Comparison of ENCODE assay signal across 8 cellular contexts in genomic region chr5:16465544-16466432, GRCh38. TPM values are rescaled to one million over a fixed set of nuclear protein-coding genes. Genes with fewer than 3 reads are reported as not detected.
DNase-seq lines count a peak whose midpoint lies in the region; ATAC-seq, FAIRE-seq and TF ChIP-seq lines count a peak whose summit lies in the region.

Gene ZNF622 (minus strand): TSS chr5:16465800. CDS start chr5:16465665, 135 bp downstream.

- peak within 1 kb of the TSS; percentile 97 for H3K27ac Mint-ChIP-seq in activated naive CD8-positive, alpha-beta T cell treated with anti-CD3 and anti-CD28 coated beads, Interleukin-2, amount 50 U/mL, for 24 hours

- H3K36me3 ChIP-seq in parathyroid adenoma (ENCODE audit: control insufficient read depth, insufficient read depth, low read length) (no peaks in the 10 kb centered on the region), tibial artery (peaks cover 26 to 27% (median 26%) of the 10 kb centered on the region in 3 donors)

- FAIRE-seq in GM12892 (lab: Jason Lieb, UNC), result peak; percentile 93

- TF ChIP-seq POLR2A in GM12892 (IDR thresholded peaks at IDR 0.05; ENCODE audit: low read depth, low read length), result peak; percentile 100

- H3K4me1 ChIP-seq in parathyroid adenoma (peaks cover 11% of the 10 kb centered on the region), tibial artery (peaks cover 0 to 59% (median 44%) of the 10 kb centered on the region in 4 donors)

- H3K9me3 ChIP-seq in parathyroid adenoma (ENCODE audit: control insufficient read depth, low read length) (no peaks in the 10 kb centered on the region), tibial artery (no peaks in the 10 kb centered on the region)

- ATAC-seq in HG02840 (IDR thresholded peaks at IDR 0.05; ENCODE audit: low FRiP score, unreplicated experiment) (peak; percentile 78), Right ventricle myocardium superior (ENCODE audit: poor library complexity) (peak; percentile 91)
- ATAC-seq in activated naive CD8-positive, alpha-beta T cell treated with anti-CD3 and anti-CD28 coated beads, Interleukin-2, amount 50 U/mL, for 24 hours, result peak; percentile 83

- H3K27ac ChIP-seq in parathyroid adenoma (peak within 1 kb of the TSS; percentile 84), tibial artery (peak within 1 kb of the TSS; percentile 74 to 80)

- TF ChIP-seq CTCF in parathyroid adenoma (IDR thresholded peaks at IDR 0.05), result no peak
- TF ChIP-seq CTCF in tibial artery (IDR thresholded peaks at IDR 0.05), result no peak

- H3K27me3 Mint-ChIP-seq in activated naive CD8-positive, alpha-beta T cell treated with anti-CD3 and anti-CD28 coated beads, Interleukin-2, amount 50 U/mL, for 24 hours, result no peaks in the 10 kb centered on the region

- H3K79me2 ChIP-seq in parathyroid adenoma, result peaks cover 42% of the 10 kb centered on the region

- intact Hi-C loops in Right ventricle myocardium superior (cut with DNase I), result no loop called here
- intact Hi-C loops in tibial artery (cut with DNase I; ENCODE audit: low total_unique reads), result loop anchor here (10.0 kb wide), 1 partner anchor 729 kb away; no protein-coding TSS in a partner anchor

- H3K4me2 ChIP-seq in parathyroid adenoma (ENCODE audit: low read length), result peak within 1 kb of the TSS; percentile 74

- H3K27me3 ChIP-seq in parathyroid adenoma (ENCODE audit: control insufficient read depth, insufficient read depth, low read length) (no peaks in the 10 kb centered on the region), tibial artery (no peaks in the 10 kb centered on the region)

- peak within 1 kb of the TSS; percentile 97 for H2AFZ ChIP-seq in parathyroid adenoma

- DNase-seq in GM12892 (ENCODE audit: insufficient read length) (peak; percentile 56), NCI-H1436 (lab: John Stamatoyannopoulos, UW) (peak; percentile 66), SW480 (ENCODE audit: low spot score) (peak; percentile 94), Right ventricle myocardium superior (peak; percentile 95), tibial artery (peak; percentile 93)
- peak; percentile 89 for DNase-seq in activated naive CD8-positive, alpha-beta T cell treated with anti-CD3 and anti-CD28 coated beads, Interleukin-2, amount 50 U/mL, for 24 hours

- H3K9me3 Mint-ChIP-seq in activated naive CD8-positive, alpha-beta T cell treated with anti-CD3 and anti-CD28 coated beads, Interleukin-2, amount 50 U/mL, for 24 hours, result no peaks in the 10 kb centered on the region

- H3K36me3 Mint-ChIP-seq in activated naive CD8-positive, alpha-beta T cell treated with anti-CD3 and anti-CD28 coated beads, Interleukin-2, amount 50 U/mL, for 24 hours (ENCODE audit: low read depth), result peaks cover 54% of the 10 kb centered on the region

- peak within 1 kb of the TSS; percentile 98 for H3K4me3 Mint-ChIP-seq in activated naive CD8-positive, alpha-beta T cell treated with anti-CD3 and anti-CD28 coated beads, Interleukin-2, amount 50 U/mL, for 24 hours

- peak within 1 kb of the TSS; percentile 94 for H3K9ac ChIP-seq in parathyroid adenoma

- peaks cover 83% of the 10 kb centered on the region for H3K4me1 Mint-ChIP-seq in activated naive CD8-positive, alpha-beta T cell treated with anti-CD3 and anti-CD28 coated beads, Interleukin-2, amount 50 U/mL, for 24 hours

- H3K4me3 ChIP-seq in parathyroid adenoma (ENCODE audit: low read depth, low read length) (peak within 1 kb of the TSS; percentile 97), tibial artery (peak within 1 kb of the TSS; percentile 80 to 93)

RNA-seq across cellular contexts. Expression of gene ZNF622, which starts in this region (rescaled TPM):
- polyA plus RNA-seq in GM12892 (2012; ENCODE audit: missing spikeins), result 16.8 TPM
- total RNA-seq in Right ventricle myocardium superior, result 51.7 TPM

Comparison
In these comparisons a context has a peak if more than half of its experiments do, and no peak if none do; other contexts are left out.
1. Peak in every context shown above with its lines: DNase-seq, ATAC-seq, H3K4me3 ChIP-seq and H3K27ac ChIP-seq.